In the genomic region with DNA sequence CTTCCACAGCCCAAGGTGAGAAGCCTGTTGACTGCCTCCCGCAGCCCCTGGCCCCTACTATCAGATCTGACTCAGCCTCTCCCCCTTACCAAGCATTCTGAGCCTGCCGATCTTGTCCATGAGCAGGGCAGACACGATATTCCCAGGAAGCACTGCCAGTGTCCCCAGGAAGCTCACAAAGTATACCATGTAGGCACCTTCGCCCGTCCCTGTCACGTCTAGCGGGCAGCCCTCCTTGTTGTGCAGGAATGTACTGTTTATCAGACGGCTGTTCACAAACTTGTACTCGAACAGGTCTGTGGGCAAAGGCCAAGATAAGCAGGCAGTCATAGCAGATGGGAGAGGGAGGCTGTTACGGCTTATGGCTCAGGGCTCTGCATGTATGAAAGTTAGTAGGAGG, we compare ENCODE assay signal across 19 cellular contexts. TPM values are rescaled to one million over a fixed set of nuclear protein-coding genes. Genes with fewer than 3 reads are reported as not detected.
A peak's percentile ranks its signal among the peaks of the same experiment; 100 is the strongest.
DNase-seq lines count a peak whose midpoint lies in the region; ATAC-seq and TF ChIP-seq lines count a peak whose summit lies in the region.
"Had no signal": no experiment of that assay in that cellular context is flagged by ENCODE, and none has a peak within 500 bp of the region (broad histone marks: within the 10 kb centered on the region; RNA-seq: fewer than 3 reads in every experiment).

No MANE protein-coding gene starts in this region.

- H3K36me3 Mint-ChIP-seq in activated naive CD4-positive, alpha-beta T cell treated with anti-CD3 and anti-CD28 coated beads, Interleukin-2, amount 10 ng/mL, durations not matched to agents 7 days and 5 days: peaks cover 32% of the 10 kb centered on the region
- peaks cover 19% of the 10 kb centered on the region for H3K36me3 Mint-ChIP-seq in endothelial cell (ENCODE audit: low read depth, unreplicated experiment)

- H3K9me3 ChIP-seq in sigmoid colon: no peaks in the 10 kb centered on the region
- H3K9me3 ChIP-seq in left ventricle myocardium inferior (replicated peaks): no peaks in the 10 kb centered on the region
- H3K9me3 ChIP-seq: BLaER1, MG63 had no signal

- H3K4me3 Mint-ChIP-seq in activated naive CD4-positive, alpha-beta T cell treated with anti-CD3 and anti-CD28 coated beads, Interleukin-2, amount 10 ng/mL, durations not matched to agents 7 days and 5 days: no peak overlapping the region
- peak overlapping the region; percentile 6 for H3K4me3 Mint-ChIP-seq in endothelial cell (ENCODE audit: unreplicated experiment)

- TF ChIP-seq EP300 in sigmoid colon (IDR thresholded peaks at IDR 0.05): no peak

- CTCF ChIA-PET in activated naive CD4-positive, alpha-beta T cell treated with anti-CD3 and anti-CD28 coated beads, Interleukin-2, amount 10 ng/mL, durations not matched to agents 7 days and 5 days (lab: Charles Lee): no interaction called here

- H3K4me3 ChIP-seq in sigmoid colon (no peak overlapping the region), left ventricle myocardium inferior (no peak overlapping the region)
- H3K4me3 ChIP-seq: BLaER1, MG63 had no signal

- intact Hi-C loops in sigmoid colon (cut with DNase I): no loop called here
- intact Hi-C loops in left ventricle myocardium inferior (cut with micrococcal nuclease): no loop called here

- TF ChIP-seq CTCF in endothelial cell (IDR thresholded peaks at IDR 0.05; ENCODE audit: unreplicated experiment) (no peak), sigmoid colon (IDR thresholded peaks at IDR 0.05) (no peak), left ventricle myocardium inferior (IDR thresholded peaks at IDR 0.05; ENCODE audit: borderline replicate concordance) (no peak)

- H3K27ac Mint-ChIP-seq in activated naive CD4-positive, alpha-beta T cell treated with anti-CD3 and anti-CD28 coated beads, Interleukin-2, amount 10 ng/mL, durations not matched to agents 7 days and 5 days: peak overlapping the region; percentile 26
- no peak overlapping the region for H3K27ac Mint-ChIP-seq in endothelial cell (ENCODE audit: unreplicated experiment)

- no peak for TF ChIP-seq POLR2A in sigmoid colon (IDR thresholded peaks at IDR 0.05)

- H3K4me1 ChIP-seq in sigmoid colon (no peaks in the 10 kb centered on the region), left ventricle myocardium inferior (no peaks in the 10 kb centered on the region)
- H3K4me1 ChIP-seq: BLaER1 had no signal

- no peaks in the 10 kb centered on the region for H3K27me3 Mint-ChIP-seq in activated naive CD4-positive, alpha-beta T cell treated with anti-CD3 and anti-CD28 coated beads, Interleukin-2, amount 10 ng/mL, durations not matched to agents 7 days and 5 days
- H3K27me3 Mint-ChIP-seq in endothelial cell (ENCODE audit: unreplicated experiment): peaks cover 9% of the 10 kb centered on the region
- H3K27me3 Mint-ChIP-seq: CD4-positive, CD25-positive, alpha-beta regulatory T cell had no signal

- H3K27ac ChIP-seq in sigmoid colon (no peak overlapping the region), left ventricle myocardium inferior (replicated peaks) (no peak overlapping the region)
- H3K27ac ChIP-seq: BLaER1, RWPE1 had no signal

- H3K27me3 ChIP-seq in sigmoid colon (no peaks in the 10 kb centered on the region), left ventricle myocardium inferior (ENCODE audit: low read depth) (peaks cover 7% of the 10 kb centered on the region)
- H3K27me3 ChIP-seq: BLaER1, MG63 had no signal

- peaks cover 4% of the 10 kb centered on the region for H3K4me1 Mint-ChIP-seq in activated naive CD4-positive, alpha-beta T cell treated with anti-CD3 and anti-CD28 coated beads, Interleukin-2, amount 10 ng/mL, durations not matched to agents 7 days and 5 days
- peaks cover 7% of the 10 kb centered on the region for H3K4me1 Mint-ChIP-seq in endothelial cell (ENCODE audit: unreplicated experiment)

- WGBS in sigmoid colon, 2 donors: 62 to 85% methylated on average over 10 of the region's 10 CpGs

- no peaks in the 10 kb centered on the region for H3K9me3 Mint-ChIP-seq in activated naive CD4-positive, alpha-beta T cell treated with anti-CD3 and anti-CD28 coated beads, Interleukin-2, amount 10 ng/mL, durations not matched to agents 7 days and 5 days
- H3K9me3 Mint-ChIP-seq in endothelial cell (ENCODE audit: unreplicated experiment): no peaks in the 10 kb centered on the region
- H3K9me3 Mint-ChIP-seq: CD4-positive, CD25-positive, alpha-beta regulatory T cell had no signal

- DNase-seq in activated naive CD4-positive, alpha-beta T cell treated with anti-CD3 and anti-CD28 coated beads, Interleukin-2, amount 10 ng/mL, durations not matched to agents 7 days and 5 days: no peak
- DNase-seq in activated naive CD4-positive, alpha-beta T cell (lab: John Stamatoyannopoulos, UW): no peak
- DNase-seq in OCI-M1 (lab: John Stamatoyannopoulos, UW) (peak; percentile 61), endothelial cell (ENCODE audit: low spot score) (no peak), sigmoid colon (peak; percentile 28), left ventricle myocardium inferior (no peak), T-helper 9 cell (no peak)
- DNase-seq: CD4-positive, CD25-positive, alpha-beta regulatory T cell; DMS53; KG1; MG63; NCI-H1105 treated with DMSO at 0.1 percent for 48 hours; NCI-H2029 treated with DMSO at 0.1 percent for 48 hours; NCI-H526 treated with DMSO at 0.1 percent for 48 hours; SHP77 treated with DMSO at 0.1 percent for 48 hours had no signal

- no peak for ATAC-seq in HG03432 (IDR thresholded peaks at IDR 0.05; ENCODE audit: unreplicated experiment)

- peaks cover 0 to 24% (median 0%) of the 10 kb centered on the region in 4 donors for H3K36me3 ChIP-seq in sigmoid colon
- H3K36me3 ChIP-seq in left ventricle myocardium inferior: no peaks in the 10 kb centered on the region
- H3K36me3 ChIP-seq: MG63 had no signal

RNA-seq across cellular contexts. Expression of a gene that starts 7.2 kb away (rescaled TPM):
- total RNA-seq in endothelial cell (ENCODE audit: unreplicated experiment) (7.7 TPM), sigmoid colon (10 to 100 TPM; 36.0 to 61.4 (median 50.6) TPM), left ventricle myocardium inferior (19.4 TPM)
- 10 to 100 TPM; 19.2 to 26.6 (median 21.5) TPM for polyA plus RNA-seq in sigmoid colon
- total RNA-seq: G401 had no signal

RNA-seq across cellular contexts. Expression of a gene that starts 11.1 kb away (rescaled TPM):
- total RNA-seq in endothelial cell (ENCODE audit: unreplicated experiment) (12.7 TPM), sigmoid colon (1 to 10 TPM; 3.3 to 6.9 (median 5.7) TPM), left ventricle myocardium inferior (0.44 TPM)
- 1 to 10 TPM in 1 of 3 donors, under 1 TPM in 1, not detected in 1; 0.60 to 2.7 TPM for polyA plus RNA-seq in sigmoid colon

RNA-seq across cellular contexts. Expression of a gene that starts 21.0 kb away (rescaled TPM):
- total RNA-seq in endothelial cell (ENCODE audit: unreplicated experiment) (108 TPM), sigmoid colon (10 to 100 TPM in 2 of 4 donors, 1 to 10 TPM in 2; 7.8 to 17.7 (median 10.4) TPM), left ventricle myocardium inferior (25.3 TPM)
- polyA plus RNA-seq in sigmoid colon: 10 to 100 TPM; 19.0 to 51.1 (median 30.6) TPM

RNA-seq across cellular contexts. Expression of a gene that starts 30.1 kb away (rescaled TPM):
- total RNA-seq in endothelial cell (ENCODE audit: unreplicated experiment) (10.3 TPM), sigmoid colon (10 to 100 TPM; 10.3 to 22.5 (median 17.9) TPM), left ventricle myocardium inferior (4.9 TPM)
- polyA plus RNA-seq in sigmoid colon: 10 to 100 TPM; 69.9 to 85.8 (median 76.9) TPM

Comparison
In these comparisons a context has a peak if more than half of its experiments do, and no peak if none do; other contexts are left out.
1. DNase-seq: peak in OCI-M1 (single experiment) and sigmoid colon (single experiment); none in activated naive CD4-positive, alpha-beta T cell treated with anti-CD3 and anti-CD28 coated beads, Interleukin-2, amount 10 ng/mL, durations not matched to agents 7 days and 5 days (single experiment), activated naive CD4-positive, alpha-beta T cell (0 of 4), endothelial cell (single experiment), left ventricle myocardium inferior (single experiment) and T-helper 9 cell (single experiment).